ENCODE assay signal across 8 cellular contexts in genomic region chr5:65562731-65563701, GRCh38. TPM values are rescaled to one million over a fixed set of nuclear protein-coding genes. Genes with fewer than 3 reads are reported as not detected.
DNase-seq lines count a peak whose midpoint lies in the region; ATAC-seq and TF ChIP-seq lines count a peak whose summit lies in the region.

Gene CENPK, minus strand, starts transcription at chr5:65563168. Its CDS starts 8,261 bp downstream, at chr5:65554907.
Gene PPWD1, plus strand, starts transcription at chr5:65563296. Its CDS starts 15 bp downstream, at chr5:65563311.

- peak within 1 kb of the TSS; percentile 87 to 99 (median 99) for H3K27ac Mint-ChIP-seq in IgD-negative memory B cell

- no peak for TF ChIP-seq CTCF in mucosa of descending colon (IDR thresholded peaks at IDR 0.05)

- no peaks in the 10 kb centered on the region for H3K9me3 ChIP-seq in mucosa of descending colon

- H3K4me1 ChIP-seq in mucosa of descending colon (ENCODE audit: low read depth): peaks cover 15% of the 10 kb centered on the region

- ATAC-seq in GM21529 (IDR thresholded peaks at IDR 0.05; ENCODE audit: unreplicated experiment): peak; percentile 100
- ATAC-seq in mucosa of descending colon: peak; percentile 100

- DNase-seq in DMS 273 treated with DMSO at 0.1 percent for 48 hours (lab: John Stamatoyannopoulos, UW): peak; percentile 92
- peak; percentile 56 for DNase-seq in OCI-M2 (lab: John Stamatoyannopoulos, UW; ENCODE audit: unreplicated experiment)
- peak; percentile 90 for DNase-seq in activated T-cell treated with anti-CD3 and anti-CD28 coated beads for 4 hours
- DNase-seq in epithelial cell of prostate (ENCODE audit: low read depth, low spot score): peak; percentile 78
- DNase-seq in mucosa of descending colon: peak; percentile 95 to 97 (median 96)
- DNase-seq in stimulated activated CD8-positive, alpha-beta memory T cell treated with anti-CD3 and anti-CD28 coated beads, Interleukin-4, amount 100 ng/mL, for 24 hours (ENCODE audit: low read depth): peak; percentile 92

- H3K36me3 ChIP-seq in mucosa of descending colon (ENCODE audit: low read depth): no peaks in the 10 kb centered on the region

- H3K4me3 Mint-ChIP-seq in IgD-negative memory B cell: peak within 1 kb of the TSS; percentile 93 to 99 (median 98)

- peak within 1 kb of the TSS; percentile 76 for H3K27ac ChIP-seq in epithelial cell of prostate

- H3K36me3 Mint-ChIP-seq in IgD-negative memory B cell: peaks cover 3% of the 10 kb centered on the region

- no peaks in the 10 kb centered on the region for H3K27me3 Mint-ChIP-seq in IgD-negative memory B cell

- intact Hi-C loops in mucosa of descending colon (cut with DNase I, micrococcal nuclease): no loop called here

- H3K4me3 ChIP-seq in mucosa of descending colon: peak within 1 kb of the TSS; percentile 52

- no peaks in the 10 kb centered on the region for H3K9me3 Mint-ChIP-seq in IgD-negative memory B cell

- peaks cover 23 to 28% (median 28%) of the 10 kb centered on the region in 3 donors for H3K4me1 Mint-ChIP-seq in IgD-negative memory B cell

RNA-seq across cellular contexts. Expression of gene CENPK, which starts in this region (rescaled TPM):
- 9.5 TPM for polyA plus RNA-seq in IgD-negative memory B cell
- 10 to 100 TPM in 1 of 3 donors, 1 to 10 TPM in 2; 5.5 to 20.5 (median 7.4) TPM for total RNA-seq in mucosa of descending colon

RNA-seq across cellular contexts. Expression of gene PPWD1, which starts in this region (rescaled TPM):
- 25.6 TPM for polyA plus RNA-seq in IgD-negative memory B cell
- total RNA-seq in mucosa of descending colon: 10 to 100 TPM; 25.6 to 38.7 (median 37.8) TPM

Comparison
In these comparisons a context has a peak if more than half of its experiments do, and no peak if none do; other contexts are left out.
1. Peak in every context shown above with its lines: DNase-seq, ATAC-seq, H3K4me3 ChIP-seq and H3K27ac ChIP-seq.